ENCODE assay signal across 14 cellular contexts in the genomic region with DNA sequence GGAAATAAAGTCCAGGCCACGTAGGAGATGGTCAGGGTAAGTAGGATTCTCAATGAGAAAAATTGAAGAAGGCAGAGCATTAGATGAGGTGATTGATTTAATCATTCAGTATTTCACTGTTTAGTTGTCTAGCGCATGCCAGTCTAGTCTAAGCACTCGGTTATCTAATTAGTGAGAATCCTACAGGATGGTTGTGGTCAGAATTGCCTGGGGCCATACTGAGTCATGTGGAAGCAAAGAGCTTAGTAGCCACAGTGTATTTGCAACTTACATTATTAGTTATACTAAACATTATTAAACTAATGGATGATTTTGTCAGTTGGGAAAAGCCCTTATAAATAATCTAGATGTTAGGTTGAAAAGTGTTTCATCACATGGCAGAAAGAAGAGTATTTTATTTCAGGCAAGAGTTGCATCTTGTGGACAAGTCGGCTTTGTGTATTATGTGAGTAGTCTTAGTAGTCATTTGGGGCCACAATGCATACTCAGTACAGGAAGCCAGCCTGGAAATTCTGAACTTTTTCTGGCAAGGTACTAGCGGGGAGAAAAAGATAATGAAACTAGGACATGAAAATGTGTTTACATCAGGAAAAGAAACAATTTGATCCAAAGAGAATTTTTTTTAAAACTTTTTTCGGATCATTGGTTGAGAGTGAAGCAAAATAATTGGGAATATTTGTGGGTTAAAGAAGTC. TPM values are rescaled to one million over a fixed set of nuclear protein-coding genes. Genes with fewer than 3 reads are reported as not detected.
DNase-seq lines count a peak whose midpoint lies in the region; ATAC-seq and TF ChIP-seq lines count a peak whose summit lies in the region.
"Had no signal": no experiment of that assay in that cellular context is flagged by ENCODE, and none has a peak within 500 bp of the region (broad histone marks: within the 10 kb centered on the region; RNA-seq: fewer than 3 reads in every experiment).

No MANE protein-coding gene starts in this region.

- H3K4me1 Mint-ChIP-seq in activated CD4-positive, alpha-beta T cell treated with anti-CD3 and anti-CD28 coated beads, Interleukin-2, amount 10 ng/mL, durations not matched to agents 24 days and 14 days = peaks cover 15% of the 10 kb centered on the region
- H3K4me1 Mint-ChIP-seq in activated T-helper 17 cell treated with anti-CD3 and anti-CD28 coated beads, Interleukin-2, amount 50 U/mL, for 72 hours = peaks cover 16% of the 10 kb centered on the region

- no peaks in the 10 kb centered on the region for H3K9me3 Mint-ChIP-seq in activated CD4-positive, alpha-beta T cell treated with anti-CD3 and anti-CD28 coated beads, Interleukin-2, amount 10 ng/mL, durations not matched to agents 24 days and 14 days
- no peaks in the 10 kb centered on the region for H3K9me3 Mint-ChIP-seq in activated T-helper 17 cell treated with anti-CD3 and anti-CD28 coated beads, Interleukin-2, amount 50 U/mL, for 72 hours
- H3K9me3 Mint-ChIP-seq: central memory CD8-positive, alpha-beta T cell had no signal

- TF ChIP-seq POLR2A in vagina (IDR thresholded peaks at IDR 0.05) = no peak

- H3K27ac Mint-ChIP-seq in activated CD4-positive, alpha-beta T cell treated with anti-CD3 and anti-CD28 coated beads, Interleukin-2, amount 10 ng/mL, durations not matched to agents 24 days and 14 days = peak overlapping the region; percentile 35
- peak overlapping the region; percentile 42 for H3K27ac Mint-ChIP-seq in activated T-helper 17 cell treated with anti-CD3 and anti-CD28 coated beads, Interleukin-2, amount 50 U/mL, for 72 hours
- H3K27ac Mint-ChIP-seq: mesothelial cell of epicardium had no signal

- H3K4me3 Mint-ChIP-seq in activated CD4-positive, alpha-beta T cell treated with anti-CD3 and anti-CD28 coated beads, Interleukin-2, amount 10 ng/mL, durations not matched to agents 24 days and 14 days = no peak overlapping the region
- peak overlapping the region; percentile 24 for H3K4me3 Mint-ChIP-seq in activated T-helper 17 cell treated with anti-CD3 and anti-CD28 coated beads, Interleukin-2, amount 50 U/mL, for 72 hours
- H3K4me3 Mint-ChIP-seq: central memory CD8-positive, alpha-beta T cell; mesothelial cell of epicardium had no signal

- H3K27me3 ChIP-seq in subcutaneous abdominal adipose tissue (ENCODE audit: control insufficient read depth in 5 of 5, insufficient read depth in 4 of 5, low read length in 5 of 5) (no peaks in the 10 kb centered on the region), vagina (no peaks in the 10 kb centered on the region)

- no peak for TF ChIP-seq CTCF in foreskin fibroblast (IDR thresholded peaks at IDR 0.05; ENCODE audit: low read depth, low read length)
- TF ChIP-seq CTCF in vagina (IDR thresholded peaks at IDR 0.05) = no peak

- ATAC-seq in activated T-helper 17 cell treated with anti-CD3 and anti-CD28 coated beads, Interleukin-2, amount 50 U/mL, for 72 hours (replicated peaks) = peak; percentile 37

- no peaks in the 10 kb centered on the region for H3K9me3 ChIP-seq in subcutaneous abdominal adipose tissue (ENCODE audit: control insufficient read depth in 5 of 5, low read length in 5 of 5)
- no peaks in the 10 kb centered on the region for H3K9me3 ChIP-seq in vagina

- no peak overlapping the region for H3K9ac ChIP-seq in subcutaneous abdominal adipose tissue (ENCODE audit: low read length in 5 of 5)

- H3K4me1 ChIP-seq in subcutaneous abdominal adipose tissue (ENCODE audit: control insufficient read depth in 5 of 5, insufficient read depth in 5 of 5, low read length in 5 of 5) = peaks cover 0 to 28% (median 10%) of the 10 kb centered on the region in 5 donors
- no peaks in the 10 kb centered on the region for H3K4me1 ChIP-seq in vagina

- peak overlapping the region; percentile 0 for H3K27ac ChIP-seq in subcutaneous abdominal adipose tissue (ENCODE audit: low read depth, low read length)
- H3K27ac ChIP-seq in vagina = no peak overlapping the region

- intact Hi-C loops in activated CD4-positive, alpha-beta T cell treated with anti-CD3 and anti-CD28 coated beads, Interleukin-2, amount 10 ng/mL, durations not matched to agents 24 days and 14 days (cut with micrococcal nuclease) = no loop called here
- intact Hi-C loops in vagina (cut with DNase I) = no loop called here

- no peak for DNase-seq in activated CD4-positive, alpha-beta T cell treated with anti-CD3 and anti-CD28 coated beads, Interleukin-2, amount 10 ng/mL, durations not matched to agents 24 days and 14 days
- no peak for DNase-seq in activated CD4-positive, alpha-beta T cell treated with anti-CD3 and anti-CD28 coated beads for 4 hours
- DNase-seq in foreskin fibroblast = peak; percentile 64 to 82
- no peak for DNase-seq in vagina (ENCODE audit: extremely low spot score in 2 of 2)
- no peak for DNase-seq in DMS153 treated with DMSO at 0.1 percent for 48 hours (lab: John Stamatoyannopoulos, UW; ENCODE audit: unreplicated experiment)
- DNase-seq in NCI-H1048 (lab: John Stamatoyannopoulos, UW) = no peak
- DNase-seq: ACHN, activated T-cell treated with anti-CD3 and anti-CD28 coated beads for 4 hours, GF-D8, head of caudate nucleus had no signal

- H3K36me3 ChIP-seq in subcutaneous abdominal adipose tissue (ENCODE audit: control insufficient read depth in 5 of 5, insufficient read depth in 5 of 5, low read length in 5 of 5) (peaks cover 2 to 18% (median 4%) of the 10 kb centered on the region in 5 donors), vagina (no peaks in the 10 kb centered on the region)

- no peaks in the 10 kb centered on the region for H3K27me3 Mint-ChIP-seq in activated CD4-positive, alpha-beta T cell treated with anti-CD3 and anti-CD28 coated beads, Interleukin-2, amount 10 ng/mL, durations not matched to agents 24 days and 14 days
- H3K27me3 Mint-ChIP-seq in activated T-helper 17 cell treated with anti-CD3 and anti-CD28 coated beads, Interleukin-2, amount 50 U/mL, for 72 hours = no peaks in the 10 kb centered on the region
- H3K27me3 Mint-ChIP-seq: central memory CD8-positive, alpha-beta T cell had no signal

- peaks cover 32% of the 10 kb centered on the region for H3K36me3 Mint-ChIP-seq in activated CD4-positive, alpha-beta T cell treated with anti-CD3 and anti-CD28 coated beads, Interleukin-2, amount 10 ng/mL, durations not matched to agents 24 days and 14 days (ENCODE audit: low read depth)
- peaks cover 40% of the 10 kb centered on the region for H3K36me3 Mint-ChIP-seq in activated T-helper 17 cell treated with anti-CD3 and anti-CD28 coated beads, Interleukin-2, amount 50 U/mL, for 72 hours (ENCODE audit: low read depth)
- H3K36me3 Mint-ChIP-seq: mesothelial cell of epicardium had no signal

- H3K4me3 ChIP-seq in foreskin fibroblast (ENCODE audit: low read depth in 1 of 2, low read length in 2 of 2) = no peak overlapping the region
- H3K4me3 ChIP-seq in subcutaneous abdominal adipose tissue (ENCODE audit: low read depth in 1 of 5, low read length in 5 of 5) = peak overlapping the region in 1 of 5 donors; percentile 19
- H3K4me3 ChIP-seq in vagina = no peak overlapping the region

RNA-seq across cellular contexts. Expression of a gene that starts 31.9 kb away (rescaled TPM):
- total RNA-seq in activated CD4-positive, alpha-beta T cell treated with anti-CD3 and anti-CD28 coated beads, Interleukin-2, amount 10 ng/mL, durations not matched to agents 24 days and 14 days = 12.4 and 15.0 TPM in 2 replicates
- 10 to 100 TPM in 1 of 2 donors, 1 to 10 TPM in 1; 8.1 to 10.5 TPM for total RNA-seq in activated T-helper 17 cell treated with anti-CD3 and anti-CD28 coated beads, Interleukin-2, amount 50 U/mL, for 72 hours
- total RNA-seq in vagina = 40.0 TPM

Comparison
In these comparisons a context has a peak if more than half of its experiments do, and no peak if none do; other contexts are left out.
1. DNase-seq: peak in foreskin fibroblast (2 of 2); none in activated CD4-positive, alpha-beta T cell treated with anti-CD3 and anti-CD28 coated beads, Interleukin-2, amount 10 ng/mL, durations not matched to agents 24 days and 14 days (single experiment), activated CD4-positive, alpha-beta T cell treated with anti-CD3 and anti-CD28 coated beads for 4 hours (0 of 2), vagina (0 of 2), DMS153 treated with DMSO at 0.1 percent for 48 hours (single experiment) and NCI-H1048 (single experiment).